ENCODE assay signal across 1 cellular context in genomic region chr7:137844690-137845425, GRCh38.
TF ChIP-seq lines count a peak whose summit lies in the region.

No MANE protein-coding gene starts in this region.

TF ChIP-seq in GM12878, 131 proteins besides CTCF, POLR2A, EP300 and RAD21 (continued from another document):
- TF ChIP-seq ZNF592 (IDR thresholded peaks at IDR 0.05) (no peak), ZBTB40 (IDR thresholded peaks at IDR 0.05; ENCODE audit: borderline replicate concordance) (peak; percentile 11; the same call in 1 of the 2 replicates), MXI1 (IDR thresholded peaks at IDR 0.05; ENCODE audit: low read depth, low read length) (no peak), JUNB (IDR thresholded peaks at IDR 0.05) (no peak), SMC3 (IDR thresholded peaks at IDR 0.05; ENCODE audit: borderline replicate concordance, low read length) (no peak)
